8 cellular contexts compared by ENCODE assay signal in the genomic region with DNA sequence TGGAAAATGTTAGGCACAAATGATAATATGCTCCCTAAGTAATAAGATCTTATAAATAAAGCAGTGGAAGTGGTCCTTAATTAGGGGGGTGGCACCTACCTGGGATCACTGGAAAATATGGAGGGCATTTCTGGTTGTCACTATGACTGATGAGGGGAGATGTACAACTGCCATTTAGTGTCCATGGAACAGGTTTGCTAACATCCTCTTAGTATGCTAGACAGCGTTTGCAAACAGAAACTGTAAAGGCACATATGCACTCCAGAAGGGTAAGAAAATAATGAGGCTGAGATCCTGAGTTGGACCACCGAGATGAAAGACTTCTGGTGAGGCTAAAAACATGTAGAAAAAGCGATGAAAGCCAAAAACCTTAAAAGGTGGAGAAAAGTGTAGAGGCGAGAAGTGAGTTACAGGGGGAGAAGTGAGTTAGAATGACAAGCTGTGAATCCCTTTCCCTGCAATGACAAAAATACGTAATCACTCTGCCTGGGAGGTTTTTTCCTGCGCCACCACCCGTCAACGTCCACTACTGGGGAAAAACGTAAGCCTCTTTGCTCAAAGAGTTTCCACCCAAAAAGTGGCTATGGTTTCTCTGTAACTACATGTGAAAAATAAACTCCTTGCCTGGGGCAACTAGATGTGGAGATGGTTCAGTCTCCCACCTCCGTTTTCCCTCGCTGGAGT. TPM values are rescaled to one million over a fixed set of nuclear protein-coding genes. Genes with fewer than 3 reads are reported as not detected.
DNase-seq lines count a peak whose midpoint lies in the region; ATAC-seq and TF ChIP-seq lines count a peak whose summit lies in the region.

No MANE protein-coding gene starts in this region.

- H3K9me2 ChIP-seq in SU-DHL-6 (replicated peaks; ENCODE audit: insufficient read depth, low read length) = no peaks in the 10 kb centered on the region

- peaks cover 31% of the 10 kb centered on the region; the same call in 1 of the 2 replicates for H3K36me3 ChIP-seq in SU-DHL-6 (ENCODE audit: low read length)

- H3K9me3 Mint-ChIP-seq in natural killer cell treated with Interleukin-12 subunit alpha and Interleukin-12 subunit beta and Interleukin-15 and Interleukin-18, amount 100 ng/mL, for 72 hours = no peaks in the 10 kb centered on the region

- peaks cover 68% of the 10 kb centered on the region for H3K79me2 ChIP-seq in SU-DHL-6 (ENCODE audit: insufficient read depth, low read length)

- peaks cover 4% of the 10 kb centered on the region for H3K36me3 Mint-ChIP-seq in natural killer cell treated with Interleukin-12 subunit alpha and Interleukin-12 subunit beta and Interleukin-15 and Interleukin-18, amount 100 ng/mL, for 72 hours

- H3K27ac ChIP-seq in SU-DHL-6 (ENCODE audit: low read depth, low read length) = peak overlapping the region; percentile 82

- H3K4me1 Mint-ChIP-seq in natural killer cell treated with Interleukin-12 subunit alpha and Interleukin-12 subunit beta and Interleukin-15 and Interleukin-18, amount 100 ng/mL, for 72 hours (ENCODE audit: low read depth in 2 of 2) = peaks cover 33 to 39% of the 10 kb centered on the region in 2 donors

- no peaks in the 10 kb centered on the region for H3K27me3 ChIP-seq in SU-DHL-6 (ENCODE audit: low read length)

- H3K27ac Mint-ChIP-seq in natural killer cell treated with Interleukin-12 subunit alpha and Interleukin-12 subunit beta and Interleukin-15 and Interleukin-18, amount 100 ng/mL, for 72 hours = peak overlapping the region; percentile 99 to 100

- DNase-seq in NCI-H1417 (lab: John Stamatoyannopoulos, UW) (peak in 2 of 3 experiments; percentile 70 to 72), NCI-H1417 treated with DMSO at 0.1 percent for 48 hours (lab: John Stamatoyannopoulos, UW) (no peak), epithelial cell of proximal tubule (ENCODE audit: low read depth) (no peak), T-helper 9 cell (no peak)
- DNase-seq in natural killer cell treated with Interleukin-12 subunit alpha and Interleukin-12 subunit beta and Interleukin-15 and Interleukin-18, amount 100 ng/mL, for 72 hours (ENCODE audit: low spot score) = no peak

- no peaks in the 10 kb centered on the region for H3K27me3 Mint-ChIP-seq in natural killer cell treated with Interleukin-12 subunit alpha and Interleukin-12 subunit beta and Interleukin-15 and Interleukin-18, amount 100 ng/mL, for 72 hours

- H3K4me3 Mint-ChIP-seq in natural killer cell treated with Interleukin-12 subunit alpha and Interleukin-12 subunit beta and Interleukin-15 and Interleukin-18, amount 100 ng/mL, for 72 hours = peak overlapping the region; percentile 100

- ATAC-seq in HG02885 (IDR thresholded peaks at IDR 0.05; ENCODE audit: poor library complexity, unreplicated experiment) = peak; percentile 2
- ATAC-seq in natural killer cell treated with Interleukin-12 subunit alpha and Interleukin-12 subunit beta and Interleukin-15 and Interleukin-18, amount 100 ng/mL, for 72 hours = peak in 1 of 2 donors; percentile 1
- no peak for ATAC-seq in HG02623 (IDR thresholded peaks at IDR 0.05; ENCODE audit: unreplicated experiment)

- TF ChIP-seq CTCF in SU-DHL-6 (IDR thresholded peaks at IDR 0.05; ENCODE audit: insufficient read depth, low read length, poor library complexity, severe bottlenecking) (no peak), epithelial cell of proximal tubule (conservative IDR thresholded peaks at IDR 0.05; ENCODE audit: low read depth, low read length) (no peak)

- H2AFZ ChIP-seq in SU-DHL-6 (ENCODE audit: low read depth, low read length, severe bottlenecking) = peak overlapping the region; percentile 91

- H3K4me3 ChIP-seq in SU-DHL-6 (ENCODE audit: insufficient read depth, low read length, poor library complexity, severe bottlenecking) = peak overlapping the region; percentile 85
- H3K4me3 ChIP-seq in epithelial cell of proximal tubule (ENCODE audit: low read depth, low read length) = peak overlapping the region; percentile 96

- H4K20me1 ChIP-seq in SU-DHL-6 (ENCODE audit: low read depth, low read length) = no peaks in the 10 kb centered on the region

- H3F3A ChIP-seq in SU-DHL-6 (ENCODE audit: insufficient read depth) = peaks cover 26% of the 10 kb centered on the region

- H3K9ac ChIP-seq in SU-DHL-6 (ENCODE audit: low read length) = peak overlapping the region; percentile 79

- no peaks in the 10 kb centered on the region for H3K9me3 ChIP-seq in SU-DHL-6 (ENCODE audit: insufficient read depth, low read length)

- H3K4me2 ChIP-seq in SU-DHL-6 (ENCODE audit: low read depth, low read length, poor library complexity, severe bottlenecking) = peak overlapping the region; percentile 91

RNA-seq across cellular contexts. Expression of a gene that starts 0.8 kb away (rescaled TPM):
- total RNA-seq in epithelial cell of proximal tubule = 29.0 and 45.3 TPM in 2 replicates
- 10 to 100 TPM; 51.6 to 61.0 TPM for total RNA-seq in natural killer cell treated with Interleukin-12 subunit alpha and Interleukin-12 subunit beta and Interleukin-15 and Interleukin-18, amount 100 ng/mL, for 72 hours

RNA-seq across cellular contexts. Expression of a gene that starts 0.8 kb away (rescaled TPM):
- 20.9 and 27.3 TPM in 2 replicates for total RNA-seq in epithelial cell of proximal tubule
- 10 to 100 TPM; 48.8 to 66.8 TPM for total RNA-seq in natural killer cell treated with Interleukin-12 subunit alpha and Interleukin-12 subunit beta and Interleukin-15 and Interleukin-18, amount 100 ng/mL, for 72 hours

Comparison
In these comparisons a context has a peak if more than half of its experiments do, and no peak if none do; other contexts are left out.
1. DNase-seq: peak in NCI-H1417 (2 of 3); none in NCI-H1417 treated with DMSO at 0.1 percent for 48 hours (single experiment), epithelial cell of proximal tubule (single experiment), natural killer cell treated with Interleukin-12 subunit alpha and Interleukin-12 subunit beta and Interleukin-15 and Interleukin-18, amount 100 ng/mL, for 72 hours (single experiment) and T-helper 9 cell (single experiment).